Comparison of ENCODE assay signal across 20 cellular contexts in genomic region chr2:24725956-24726355, GRCh38.
DNase-seq lines count a peak whose midpoint lies in the region; ATAC-seq, FAIRE-seq and TF ChIP-seq lines count a peak whose summit lies in the region.
"Had no signal": no experiment of that assay in that cellular context is flagged by ENCODE, and none has a peak within 500 bp of the region (broad histone marks: within the 10 kb centered on the region; RNA-seq: fewer than 3 reads in every experiment).

No MANE protein-coding gene starts in this region.

- H3K27me3 ChIP-seq in H7 (ENCODE audit: control insufficient read depth, insufficient read depth, low read length), result no peaks in the 10 kb centered on the region
- H3K27me3 ChIP-seq: BE2C, MG63 had no signal

- FAIRE-seq in TTC549 (lab: Jason Lieb, UNC), result peak; percentile 33

- TF ChIP-seq CTCF in GM10266 (IDR thresholded peaks at IDR 0.05; ENCODE audit: control insufficient read depth, insufficient read depth, low read depth, missing control alignments), result no peak

- peak; percentile 15 for DNase-seq in GM10266 (ENCODE audit: extremely low spot score)
- no peak for DNase-seq in H7
- no peak for DNase-seq in stimulated activated CD4-positive, alpha-beta T cell treated with anti-CD3 and anti-CD28 coated beads, Interleukin-2, amount 100 ng/mL, for 24 hours
- no peak for DNase-seq in NCI-H1105 treated with DMSO at 0.1 percent for 48 hours (lab: John Stamatoyannopoulos, UW)
- DNase-seq: 8988T; BE2C; Caco-2; CD4-positive, CD25-positive, alpha-beta regulatory T cell; GDM1; Kasumi-1; MG63; NCI-H1092; NCI-H2081; NCI-H748 treated with DMSO at 0.1 percent for 48 hours; PC-9; T-helper 1 cell had no signal

- H3K36me3 ChIP-seq in H7 (replicated peaks; ENCODE audit: control insufficient read depth, insufficient read depth, low read length), result no peaks in the 10 kb centered on the region
- H3K36me3 ChIP-seq: BE2C, MG63 had no signal

- ATAC-seq in GM18868 (IDR thresholded peaks at IDR 0.05; ENCODE audit: unreplicated experiment), result peak; percentile 52
- ATAC-seq in HG03103 (IDR thresholded peaks at IDR 0.05; ENCODE audit: low read depth, unreplicated experiment), result peak; percentile 62
- no peak for ATAC-seq in HG02610 (IDR thresholded peaks at IDR 0.05; ENCODE audit: unreplicated experiment)

- H3K4me3 ChIP-seq in H7 (ENCODE audit: insufficient read depth, low read depth, low read length), result no peak overlapping the region
- H3K4me3 ChIP-seq: MG63, PC-9 had no signal
